Comparison of ENCODE assay signal across 8 cellular contexts in genomic region chr1:72284398-72285073, GRCh38.
DNase-seq lines count a peak whose midpoint lies in the region; ATAC-seq and TF ChIP-seq lines count a peak whose summit lies in the region.

No MANE protein-coding gene starts in this region.

- DNase-seq in COLO668 (lab: John Stamatoyannopoulos, UW; ENCODE audit: unreplicated experiment) = peak; percentile 65
- peak; percentile 82 for DNase-seq in NCI-H69 (lab: John Stamatoyannopoulos, UW)
- DNase-seq in astrocyte of the cerebellum (ENCODE audit: low read depth) = peak; percentile 72
- peak; percentile 40 for DNase-seq in retinal pigment epithelial cell (ENCODE audit: low read depth)
- no peak for DNase-seq in AML-193 (lab: John Stamatoyannopoulos, UW)

- peak overlapping the region; percentile 68 for H3K4me3 ChIP-seq in astrocyte of the cerebellum (ENCODE audit: low read depth, low read length)
- peak overlapping the region; percentile 78 for H3K4me3 ChIP-seq in iPS-11a (ENCODE audit: low read depth, low read length)
- peak overlapping the region; percentile 90 for H3K4me3 ChIP-seq in retinal pigment epithelial cell (ENCODE audit: low read length)

- TF ChIP-seq CTCF in astrocyte of the cerebellum (IDR thresholded peaks at IDR 0.05; ENCODE audit: low read depth, low read length, missing control alignments) (no peak), retinal pigment epithelial cell (conservative IDR thresholded peaks at IDR 0.05; ENCODE audit: low read depth, low read length) (no peak)

- ATAC-seq in GM19035 (IDR thresholded peaks at IDR 0.05; ENCODE audit: unreplicated experiment) (peak; percentile 52), HG03175 (IDR thresholded peaks at IDR 0.05; ENCODE audit: unreplicated experiment) (peak; percentile 52)

- in situ Hi-C loops in astrocyte of the cerebellum (cut with HindIII; ENCODE audit: low sequenced_read_pairs) = no loop called here

Comparison
In these comparisons a context has a peak if more than half of its experiments do, and no peak if none do; other contexts are left out.
1. DNase-seq: peak in COLO668 (single experiment), NCI-H69 (single experiment), astrocyte of the cerebellum (single experiment) and retinal pigment epithelial cell (single experiment); none in AML-193 (0 of 2).
2. Peak in every context shown above with its lines, with median percentiles within 50 percentile points of each other: H3K4me3 ChIP-seq.